Comparison of ENCODE assay signal across 1 cellular context in the genomic region with DNA sequence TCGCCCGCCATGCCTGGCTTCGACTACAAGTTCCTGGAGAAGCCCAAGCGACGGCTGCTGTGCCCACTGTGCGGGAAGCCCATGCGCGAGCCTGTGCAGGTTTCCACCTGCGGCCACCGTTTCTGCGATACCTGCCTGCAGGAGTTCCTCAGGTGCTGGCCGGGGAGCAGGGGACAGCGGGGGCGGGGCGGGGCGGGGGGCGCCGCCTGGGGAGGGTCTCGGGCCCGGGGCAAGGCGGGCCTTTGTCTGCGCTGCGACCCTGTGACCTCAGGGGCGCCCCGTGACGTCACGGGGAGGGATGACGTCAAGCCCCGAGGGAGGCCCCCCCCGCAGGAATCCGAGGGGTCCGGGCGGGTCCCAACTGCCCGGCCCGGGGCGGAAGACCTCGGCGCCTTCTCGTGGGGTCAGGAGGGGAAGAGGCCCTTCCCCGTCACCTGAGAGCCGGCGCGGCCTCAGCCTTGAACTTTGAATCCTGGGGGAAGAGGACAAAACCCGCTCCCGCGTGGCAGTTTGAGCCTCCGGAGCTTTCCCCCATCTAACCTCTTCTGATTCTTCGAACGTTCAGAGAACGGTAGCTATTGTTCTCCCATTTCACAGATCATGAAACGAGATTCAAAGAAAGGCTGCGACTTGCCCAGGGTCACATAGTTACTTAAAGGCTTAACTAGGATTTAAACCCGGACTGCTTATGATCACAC.
TF ChIP-seq lines count a peak whose summit lies in the region.

No MANE protein-coding gene starts in this region.

TF ChIP-seq in HepG2, 621 proteins besides CTCF, POLR2A, EP300 and RAD21 (continued from another document and continues in another):
- TF ChIP-seq ZNF543 (CRISPR knock-in tag; IDR thresholded peaks at IDR 0.05) (0 out of 2 replicates have a peak, but pooled peaks have one; percentile 38), ZNF652 (CRISPR knock-in tag; IDR thresholded peaks at IDR 0.05; ENCODE audit: borderline replicate concordance, low read depth) (no peak), ZBTB1 (CRISPR knock-in tag; IDR thresholded peaks at IDR 0.05; ENCODE audit: borderline replicate concordance) (no peak), ZNF703 (CRISPR knock-in tag; IDR thresholded peaks at IDR 0.05; ENCODE audit: borderline replicate concordance) (no peak), KDM3A (CRISPR knock-in tag; IDR thresholded peaks at IDR 0.05; ENCODE audit: low read depth) (0 out of 2 replicates have a peak, but pooled peaks have one; percentile 24), ZIK1 (CRISPR knock-in tag; IDR thresholded peaks at IDR 0.05; ENCODE audit: borderline replicate concordance, low read depth) (no peak), ZNF12 (CRISPR knock-in tag; IDR thresholded peaks at IDR 0.05) (0 out of 2 replicates have a peak, but pooled peaks have one; percentile 20), JUNB (CRISPR knock-in tag; IDR thresholded peaks at IDR 0.05; ENCODE audit: borderline replicate concordance) (no peak), ZNF75D (CRISPR knock-in tag; IDR thresholded peaks at IDR 0.05; ENCODE audit: borderline replicate concordance) (no peak), MYC (CRISPR knock-in tag; IDR thresholded peaks at IDR 0.05; ENCODE audit: borderline replicate concordance) (peak; percentile 93), ZNF451 (CRISPR knock-in tag; IDR thresholded peaks at IDR 0.05) (no peak), ZNF326 (CRISPR knock-in tag; IDR thresholded peaks at IDR 0.05; ENCODE audit: borderline replicate concordance) (no peak), SNAI1 (CRISPR knock-in tag; IDR thresholded peaks at IDR 0.05; ENCODE audit: borderline replicate concordance) (no peak; the same call in 1 of the 2 replicates), DNMT1 (CRISPR knock-in tag; IDR thresholded peaks at IDR 0.05) (no peak), ZNF781 (CRISPR knock-in tag; IDR thresholded peaks at IDR 0.05; ENCODE audit: borderline replicate concordance, not compliant biosample characterization) (peak; percentile 23), SMAD1 (CRISPR knock-in tag; IDR thresholded peaks at IDR 0.05; ENCODE audit: borderline replicate concordance, low read depth) (no peak), ZNF350 (CRISPR knock-in tag; IDR thresholded peaks at IDR 0.05; ENCODE audit: borderline replicate concordance, low read depth) (no peak), TOPORS (CRISPR knock-in tag; IDR thresholded peaks at IDR 0.05) (no peak), ZFP90 (CRISPR knock-in tag; IDR thresholded peaks at IDR 0.05; ENCODE audit: borderline replicate concordance) (no peak), ZNF101 (CRISPR knock-in tag; IDR thresholded peaks at IDR 0.05; ENCODE audit: borderline replicate concordance, low read depth) (no peak), ZNF570 (CRISPR knock-in tag; IDR thresholded peaks at IDR 0.05; ENCODE audit: borderline replicate concordance) (no peak), ZC3H13 (CRISPR knock-in tag; IDR thresholded peaks at IDR 0.05) (no peak), ZFP36L2 (CRISPR knock-in tag; IDR thresholded peaks at IDR 0.05) (no peak), SPEN (CRISPR knock-in tag; IDR thresholded peaks at IDR 0.05; ENCODE audit: low read depth) (peak; percentile 47; the same call in 1 of the 2 replicates)
- TF ChIP-seq, protein P1, sequence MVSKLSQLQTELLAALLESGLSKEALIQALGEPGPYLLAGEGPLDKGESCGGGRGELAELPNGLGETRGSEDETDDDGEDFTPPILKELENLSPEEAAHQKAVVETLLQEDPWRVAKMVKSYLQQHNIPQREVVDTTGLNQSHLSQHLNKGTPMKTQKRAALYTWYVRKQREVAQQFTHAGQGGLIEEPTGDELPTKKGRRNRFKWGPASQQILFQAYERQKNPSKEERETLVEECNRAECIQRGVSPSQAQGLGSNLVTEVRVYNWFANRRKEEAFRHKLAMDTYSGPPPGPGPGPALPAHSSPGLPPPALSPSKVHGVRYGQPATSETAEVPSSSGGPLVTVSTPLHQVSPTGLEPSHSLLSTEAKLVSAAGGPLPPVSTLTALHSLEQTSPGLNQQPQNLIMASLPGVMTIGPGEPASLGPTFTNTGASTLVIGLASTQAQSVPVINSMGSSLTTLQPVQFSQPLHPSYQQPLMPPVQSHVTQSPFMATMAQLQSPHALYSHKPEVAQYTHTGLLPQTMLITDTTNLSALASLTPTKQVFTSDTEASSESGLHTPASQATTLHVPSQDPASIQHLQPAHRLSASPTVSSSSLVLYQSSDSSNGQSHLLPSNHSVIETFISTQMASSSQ (IDR thresholded peaks at IDR 0.05; ENCODE audit: low read depth): no peak
- TF ChIP-seq, protein P1 (CRISPR knock-in tag; IDR thresholded peaks at IDR 0.05; ENCODE audit: borderline replicate concordance): no peak
- TF ChIP-seq, protein P2, sequence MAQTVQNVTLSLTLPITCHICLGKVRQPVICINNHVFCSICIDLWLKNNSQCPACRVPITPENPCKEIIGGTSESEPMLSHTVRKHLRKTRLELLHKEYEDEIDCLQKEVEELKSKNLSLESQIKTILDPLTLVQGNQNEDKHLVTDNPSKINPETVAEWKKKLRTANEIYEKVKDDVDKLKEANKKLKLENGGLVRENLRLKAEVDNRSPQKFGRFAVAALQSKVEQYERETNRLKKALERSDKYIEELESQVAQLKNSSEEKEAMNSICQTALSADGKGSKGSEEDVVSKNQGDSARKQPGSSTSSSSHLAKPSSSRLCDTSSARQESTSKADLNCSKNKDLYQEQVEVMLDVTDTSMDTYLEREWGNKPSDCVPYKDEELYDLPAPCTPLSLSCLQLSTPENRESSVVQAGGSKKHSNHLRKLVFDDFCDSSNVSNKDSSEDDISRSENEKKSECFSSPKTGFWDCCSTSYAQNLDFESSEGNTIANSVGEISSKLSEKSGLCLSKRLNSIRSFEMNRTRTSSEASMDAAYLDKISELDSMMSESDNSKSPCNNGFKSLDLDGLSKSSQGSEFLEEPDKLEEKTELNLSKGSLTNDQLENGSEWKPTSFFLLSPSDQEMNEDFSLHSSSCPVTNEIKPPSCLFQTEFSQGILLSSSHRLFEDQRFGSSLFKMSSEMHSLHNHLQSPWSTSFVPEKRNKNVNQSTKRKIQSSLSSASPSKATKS (CRISPR knock-in tag; IDR thresholded peaks at IDR 0.05): no peak
- TF ChIP-seq, protein P3, sequence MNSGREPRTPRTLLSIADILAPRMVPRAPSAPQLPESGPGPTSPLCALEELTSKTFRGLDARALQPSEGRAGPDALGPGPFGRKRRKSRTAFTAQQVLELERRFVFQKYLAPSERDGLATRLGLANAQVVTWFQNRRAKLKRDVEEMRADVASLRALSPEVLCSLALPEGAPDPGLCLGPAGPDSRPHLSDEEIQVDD (CRISPR knock-in tag; IDR thresholded peaks at IDR 0.05; ENCODE audit: borderline replicate concordance): no peak
- TF ChIP-seq, protein P4, sequence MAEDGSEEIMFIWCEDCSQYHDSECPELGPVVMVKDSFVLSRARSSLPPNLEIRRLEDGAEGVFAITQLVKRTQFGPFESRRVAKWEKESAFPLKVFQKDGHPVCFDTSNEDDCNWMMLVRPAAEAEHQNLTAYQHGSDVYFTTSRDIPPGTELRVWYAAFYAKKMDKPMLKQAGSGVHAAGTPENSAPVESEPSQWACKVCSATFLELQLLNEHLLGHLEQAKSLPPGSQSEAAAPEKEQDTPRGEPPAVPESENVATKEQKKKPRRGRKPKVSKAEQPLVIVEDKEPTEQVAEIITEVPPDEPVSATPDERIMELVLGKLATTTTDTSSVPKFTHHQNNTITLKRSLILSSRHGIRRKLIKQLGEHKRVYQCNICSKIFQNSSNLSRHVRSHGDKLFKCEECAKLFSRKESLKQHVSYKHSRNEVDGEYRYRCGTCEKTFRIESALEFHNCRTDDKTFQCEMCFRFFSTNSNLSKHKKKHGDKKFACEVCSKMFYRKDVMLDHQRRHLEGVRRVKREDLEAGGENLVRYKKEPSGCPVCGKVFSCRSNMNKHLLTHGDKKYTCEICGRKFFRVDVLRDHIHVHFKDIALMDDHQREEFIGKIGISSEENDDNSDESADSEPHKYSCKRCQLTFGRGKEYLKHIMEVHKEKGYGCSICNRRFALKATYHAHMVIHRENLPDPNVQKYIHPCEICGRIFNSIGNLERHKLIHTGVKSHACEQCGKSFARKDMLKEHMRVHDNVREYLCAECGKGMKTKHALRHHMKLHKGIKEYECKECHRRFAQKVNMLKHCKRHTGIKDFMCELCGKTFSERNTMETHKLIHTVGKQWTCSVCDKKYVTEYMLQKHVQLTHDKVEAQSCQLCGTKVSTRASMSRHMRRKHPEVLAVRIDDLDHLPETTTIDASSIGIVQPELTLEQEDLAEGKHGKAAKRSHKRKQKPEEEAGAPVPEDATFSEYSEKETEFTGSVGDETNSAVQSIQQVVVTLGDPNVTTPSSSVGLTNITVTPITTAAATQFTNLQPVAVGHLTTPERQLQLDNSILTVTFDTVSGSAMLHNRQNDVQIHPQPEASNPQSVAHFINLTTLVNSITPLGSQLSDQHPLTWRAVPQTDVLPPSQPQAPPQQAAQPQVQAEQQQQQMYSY (CRISPR knock-in tag; IDR thresholded peaks at IDR 0.05): no peak
- TF ChIP-seq, protein P5, sequence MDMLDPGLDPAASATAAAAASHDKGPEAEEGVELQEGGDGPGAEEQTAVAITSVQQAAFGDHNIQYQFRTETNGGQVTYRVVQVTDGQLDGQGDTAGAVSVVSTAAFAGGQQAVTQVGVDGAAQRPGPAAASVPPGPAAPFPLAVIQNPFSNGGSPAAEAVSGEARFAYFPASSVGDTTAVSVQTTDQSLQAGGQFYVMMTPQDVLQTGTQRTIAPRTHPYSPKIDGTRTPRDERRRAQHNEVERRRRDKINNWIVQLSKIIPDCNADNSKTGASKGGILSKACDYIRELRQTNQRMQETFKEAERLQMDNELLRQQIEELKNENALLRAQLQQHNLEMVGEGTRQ (IDR thresholded peaks at IDR 0.05; ENCODE audit: low read depth, low read length): no peak
- TF ChIP-seq, protein P5 (CRISPR knock-in tag; IDR thresholded peaks at IDR 0.05; ENCODE audit: borderline replicate concordance): no peak
- TF ChIP-seq, protein P6, sequence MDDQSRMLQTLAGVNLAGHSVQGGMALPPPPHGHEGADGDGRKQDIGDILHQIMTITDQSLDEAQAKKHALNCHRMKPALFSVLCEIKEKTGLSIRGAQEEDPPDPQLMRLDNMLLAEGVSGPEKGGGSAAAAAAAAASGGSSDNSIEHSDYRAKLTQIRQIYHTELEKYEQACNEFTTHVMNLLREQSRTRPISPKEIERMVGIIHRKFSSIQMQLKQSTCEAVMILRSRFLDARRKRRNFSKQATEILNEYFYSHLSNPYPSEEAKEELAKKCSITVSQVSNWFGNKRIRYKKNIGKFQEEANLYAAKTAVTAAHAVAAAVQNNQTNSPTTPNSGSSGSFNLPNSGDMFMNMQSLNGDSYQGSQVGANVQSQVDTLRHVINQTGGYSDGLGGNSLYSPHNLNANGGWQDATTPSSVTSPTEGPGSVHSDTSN (CRISPR knock-in tag; IDR thresholded peaks at IDR 0.05; ENCODE audit: borderline replicate concordance): no peak
- TF ChIP-seq, protein P7, sequence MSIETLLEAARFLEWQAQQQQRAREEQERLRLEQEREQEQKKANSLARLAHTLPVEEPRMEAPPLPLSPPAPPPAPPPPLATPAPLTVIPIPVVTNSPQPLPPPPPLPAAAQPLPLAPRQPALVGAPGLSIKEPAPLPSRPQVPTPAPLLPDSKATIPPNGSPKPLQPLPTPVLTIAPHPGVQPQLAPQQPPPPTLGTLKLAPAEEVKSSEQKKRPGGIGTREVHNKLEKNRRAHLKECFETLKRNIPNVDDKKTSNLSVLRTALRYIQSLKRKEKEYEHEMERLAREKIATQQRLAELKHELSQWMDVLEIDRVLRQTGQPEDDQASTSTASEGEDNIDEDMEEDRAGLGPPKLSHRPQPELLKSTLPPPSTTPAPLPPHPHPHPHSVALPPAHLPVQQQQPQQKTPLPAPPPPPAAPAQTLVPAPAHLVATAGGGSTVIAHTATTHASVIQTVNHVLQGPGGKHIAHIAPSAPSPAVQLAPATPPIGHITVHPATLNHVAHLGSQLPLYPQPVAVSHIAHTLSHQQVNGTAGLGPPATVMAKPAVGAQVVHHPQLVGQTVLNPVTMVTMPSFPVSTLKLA (IDR thresholded peaks at IDR 0.05): no peak
- TF ChIP-seq, protein P8, sequence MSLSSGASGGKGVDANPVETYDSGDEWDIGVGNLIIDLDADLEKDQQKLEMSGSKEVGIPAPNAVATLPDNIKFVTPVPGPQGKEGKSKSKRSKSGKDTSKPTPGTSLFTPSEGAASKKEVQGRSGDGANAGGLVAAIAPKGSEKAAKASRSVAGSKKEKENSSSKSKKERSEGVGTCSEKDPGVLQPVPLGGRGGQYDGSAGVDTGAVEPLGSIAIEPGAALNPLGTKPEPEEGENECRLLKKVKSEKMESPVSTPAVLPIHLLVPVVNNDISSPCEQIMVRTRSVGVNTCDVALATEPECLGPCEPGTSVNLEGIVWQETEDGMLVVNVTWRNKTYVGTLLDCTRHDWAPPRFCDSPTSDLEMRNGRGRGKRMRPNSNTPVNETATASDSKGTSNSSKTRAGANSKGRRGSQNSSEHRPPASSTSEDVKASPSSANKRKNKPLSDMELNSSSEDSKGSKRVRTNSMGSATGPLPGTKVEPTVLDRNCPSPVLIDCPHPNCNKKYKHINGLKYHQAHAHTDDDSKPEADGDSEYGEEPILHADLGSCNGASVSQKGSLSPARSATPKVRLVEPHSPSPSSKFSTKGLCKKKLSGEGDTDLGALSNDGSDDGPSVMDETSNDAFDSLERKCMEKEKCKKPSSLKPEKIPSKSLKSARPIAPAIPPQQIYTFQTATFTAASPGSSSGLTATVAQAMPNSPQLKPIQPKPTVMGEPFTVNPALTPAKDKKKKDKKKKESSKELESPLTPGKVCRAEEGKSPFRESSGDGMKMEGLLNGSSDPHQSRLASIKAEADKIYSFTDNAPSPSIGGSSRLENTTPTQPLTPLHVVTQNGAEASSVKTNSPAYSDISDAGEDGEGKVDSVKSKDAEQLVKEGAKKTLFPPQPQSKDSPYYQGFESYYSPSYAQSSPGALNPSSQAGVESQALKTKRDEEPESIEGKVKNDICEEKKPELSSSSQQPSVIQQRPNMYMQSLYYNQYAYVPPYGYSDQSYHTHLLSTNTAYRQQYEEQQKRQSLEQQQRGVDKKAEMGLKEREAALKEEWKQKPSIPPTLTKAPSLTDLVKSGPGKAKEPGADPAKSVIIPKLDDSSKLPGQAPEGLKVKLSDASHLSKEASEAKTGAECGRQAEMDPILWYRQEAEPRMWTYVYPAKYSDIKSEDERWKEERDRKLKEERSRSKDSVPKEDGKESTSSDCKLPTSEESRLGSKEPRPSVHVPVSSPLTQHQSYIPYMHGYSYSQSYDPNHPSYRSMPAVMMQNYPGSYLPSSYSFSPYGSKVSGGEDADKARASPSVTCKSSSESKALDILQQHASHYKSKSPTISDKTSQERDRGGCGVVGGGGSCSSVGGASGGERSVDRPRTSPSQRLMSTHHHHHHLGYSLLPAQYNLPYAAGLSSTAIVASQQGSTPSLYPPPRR (CRISPR knock-in tag; IDR thresholded peaks at IDR 0.05; ENCODE audit: borderline replicate concordance): no peak; the same call in 1 of the 2 replicates
